Comparison of ENCODE assay signal across 6 cellular contexts in the genomic region with DNA sequence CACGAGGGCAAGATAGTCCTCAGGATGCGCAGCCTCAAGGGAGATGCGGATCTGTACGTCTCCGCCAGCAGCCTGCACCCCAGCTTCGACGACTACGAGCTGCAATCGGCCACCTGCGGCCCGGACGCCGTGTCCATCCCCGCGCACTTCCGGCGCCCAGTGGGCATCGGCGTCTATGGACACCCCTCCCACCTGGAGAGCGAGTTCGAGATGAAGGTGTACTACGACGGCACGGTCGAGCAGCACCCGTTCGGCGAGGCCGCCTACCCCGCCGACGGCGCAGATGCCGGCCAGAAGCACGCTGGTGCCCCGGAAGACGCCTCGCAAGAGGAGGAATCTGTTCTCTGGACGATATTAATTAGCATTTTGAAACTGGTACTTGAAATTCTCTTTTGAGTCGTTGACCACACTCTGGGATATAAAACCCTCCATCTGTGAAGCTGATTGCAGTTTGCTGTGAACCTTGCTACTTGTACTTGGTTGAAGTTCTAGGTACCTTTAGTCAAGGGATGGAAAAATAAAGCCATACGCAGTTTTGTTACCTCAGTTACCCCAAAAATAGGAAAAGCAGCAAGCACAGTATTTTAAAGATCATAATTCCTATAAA. TPM values are rescaled to one million over a fixed set of nuclear protein-coding genes. Genes with fewer than 3 reads are reported as not detected.
DNase-seq lines count a peak whose midpoint lies in the region; ATAC-seq and TF ChIP-seq lines count a peak whose summit lies in the region.

No MANE protein-coding gene starts in this region.

- no peaks in the 10 kb centered on the region for H3K9me2 ChIP-seq in HCT116 (ENCODE audit: insufficient read depth)

- intact Hi-C loops in Caco-2 (cut with micrococcal nuclease; ENCODE audit: unreplicated experiment) = loop anchor here (1.0 to 5.0 kb wide), 4 partner anchors 49 to 850 kb away; partner anchors contain the start of genes DLL1, DYNLT2, ERMARD and PSMB1
- intact Hi-C loops in HCT116 (cut with micrococcal nuclease) = loop anchor here (2.0 to 10.0 kb wide), 4 partner anchors 48 to 850 kb away; partner anchors contain the start of genes DYNLT2, ERMARD and PSMB1

- POLR2A ChIA-PET in Caco-2 (lab: Charles Lee) (interaction anchor here (1.7 kb wide), 1 partner anchor 15 kb away, joined by 3 read pairs; no protein-coding TSS in a partner anchor), HCT116 (lab: Charles Lee) (interaction anchor here (1.8 to 1.9 kb wide), 2 partner anchors 10 to 15 kb away, joined by 5 to 6 read pairs; no protein-coding TSS in a partner anchor)

- H3K4me1 ChIP-seq in Caco-2 (peaks cover 25% of the 10 kb centered on the region), HCT116 (ENCODE audit: control insufficient read depth in 1 of 2, insufficient read depth in 2 of 2, low read length in 2 of 2) (peaks cover 19 to 20% of the 10 kb centered on the region in 2 experiments), SJSA1 (replicated peaks) (peaks cover 30% of the 10 kb centered on the region), endocrine pancreas (ENCODE audit: control insufficient read depth, insufficient read depth, low read length) (peaks cover 10% of the 10 kb centered on the region), skeletal muscle tissue (ENCODE audit: control insufficient read depth in 3 of 3, insufficient read depth in 3 of 3, low read length in 3 of 3) (peaks cover 30 to 52% (median 32%) of the 10 kb centered on the region in 3 donors)

- peak overlapping the region; percentile 98 for H3K9ac ChIP-seq in HCT116 (ENCODE audit: low read length)
- peak overlapping the region; percentile 70 for H3K9ac ChIP-seq in endocrine pancreas (ENCODE audit: control insufficient read depth, insufficient read depth, low read length)
- H3K9ac ChIP-seq in skeletal muscle tissue (ENCODE audit: low read depth in 1 of 3, low read length in 3 of 3) = peak overlapping the region; percentile 91 to 96 (median 93)

- no peaks in the 10 kb centered on the region for H3K9me3 Mint-ChIP-seq in Caco-2 (ENCODE audit: unreplicated experiment)

- H3K79me2 ChIP-seq in HCT116 (ENCODE audit: insufficient read depth, low read length) = peaks cover 76% of the 10 kb centered on the region

- peak overlapping the region; percentile 85 for H3K4me3 Mint-ChIP-seq in Caco-2 (ENCODE audit: unreplicated experiment)

- H3K4me1 Mint-ChIP-seq in Caco-2 (ENCODE audit: low read depth, unreplicated experiment) = peaks cover 13% of the 10 kb centered on the region

- peak overlapping the region; percentile 84 for H3K4me2 ChIP-seq in HCT116 (ENCODE audit: low read length)

- DNase-seq in Caco-2 (peak; percentile 61 to 62), HCT116 (ENCODE audit: low read depth, low spot score) (no peak), SJSA1 (ENCODE audit: low read depth in 1 of 2, low spot score in 2 of 2) (no peak)
- DNase-seq in central memory CD4-positive, alpha-beta T cell = no peak

- H4K20me1 ChIP-seq in HCT116 (ENCODE audit: insufficient read depth) = no peaks in the 10 kb centered on the region

- H3K27me3 ChIP-seq in Caco-2 (replicated peaks; ENCODE audit: control insufficient read depth, insufficient read depth, low read length) (no peaks in the 10 kb centered on the region), HCT116 (ENCODE audit: insufficient read depth, low read length) (no peaks in the 10 kb centered on the region), SJSA1 (replicated peaks) (no peaks in the 10 kb centered on the region), endocrine pancreas (ENCODE audit: control insufficient read depth, insufficient read depth, low read length) (no peaks in the 10 kb centered on the region), skeletal muscle tissue (ENCODE audit: control insufficient read depth in 3 of 3, insufficient read depth in 3 of 3, low read length in 3 of 3) (no peaks in the 10 kb centered on the region)

- no peaks in the 10 kb centered on the region for H3K27me3 Mint-ChIP-seq in Caco-2 (ENCODE audit: insufficient read depth, unreplicated experiment)

- ATAC-seq in HCT116 = peak; percentile 49

- no TSS peak for BruUV-seq in Caco-2 (replicated peaks; lab: Mats Ljungman, UMichigan)
- no TSS peak for BruUV-seq in HCT116 (replicated peaks; lab: Mats Ljungman, UMichigan)

- H3K27ac ChIP-seq in HCT116 (ENCODE audit: low read depth, low read length) (peak overlapping the region; percentile 99), SJSA1 (peak overlapping the region; percentile 72), skeletal muscle tissue (ENCODE audit: low read depth, low read length) (peak overlapping the region; percentile 95)

- H3K9me3 ChIP-seq in Caco-2 = no peaks in the 10 kb centered on the region
- no peaks in the 10 kb centered on the region for H3K9me3 ChIP-seq in HCT116 (ENCODE audit: control insufficient read depth in 1 of 2, insufficient read depth in 1 of 2, low read depth in 1 of 2, low read length in 2 of 2)
- H3K9me3 ChIP-seq in SJSA1 (replicated peaks) = no peaks in the 10 kb centered on the region
- no peaks in the 10 kb centered on the region for H3K9me3 ChIP-seq in endocrine pancreas (ENCODE audit: control insufficient read depth, low read length)
- no peaks in the 10 kb centered on the region for H3K9me3 ChIP-seq in skeletal muscle tissue (ENCODE audit: control insufficient read depth in 3 of 3, low read length in 3 of 3)

- peak overlapping the region; percentile 85 for H3K27ac Mint-ChIP-seq in Caco-2 (ENCODE audit: unreplicated experiment)

- peak; percentile 40 for TF ChIP-seq POLR2A in HCT116 (IDR thresholded peaks at IDR 0.05; ENCODE audit: borderline replicate concordance, extremely low read depth, insufficient read depth, insufficient read length)

- peaks cover 41% of the 10 kb centered on the region for H3K36me3 Mint-ChIP-seq in Caco-2 (ENCODE audit: insufficient read depth, unreplicated experiment)

- TF ChIP-seq CTCF in Caco-2 (IDR thresholded peaks at IDR 0.05; ENCODE audit: insufficient read depth in 1 of 2, low read depth in 1 of 2, low read length in 1 of 2, severe bottlenecking in 1 of 2, unreplicated experiment in 1 of 2) (no peak), HCT116 (IDR thresholded peaks at IDR 0.05 in 2 of 3, conservative IDR thresholded peaks at IDR 0.05 in 1 of 3; ENCODE audit: borderline replicate concordance in 1 of 3, insufficient read depth in 1 of 3, low read depth in 2 of 3, low read length in 2 of 3) (no peak)

- CTCF ChIA-PET in Caco-2 (lab: Charles Lee) = no interaction called here
- CTCF ChIA-PET in HCT116 (lab: Charles Lee) = no interaction called here

- RAD21 ChIA-PET in HCT116 (lab: Charles Lee; ENCODE audit: low non-redundant PET in 1 of 2, low total read pairs in 2 of 2, uncharacterized antibody in 2 of 2, unreplicated experiment in 2 of 2) = no interaction called here

- TF ChIP-seq RAD21 in HCT116 (IDR thresholded peaks at IDR 0.05; ENCODE audit: low read depth) = no peak

- H2AFZ ChIP-seq in HCT116 (ENCODE audit: low read depth, low read length, poor library complexity, severe bottlenecking) = no peak overlapping the region

- peak overlapping the region; percentile 87 for H3K4me3 ChIP-seq in Caco-2 (ENCODE audit: low read depth, low read length)
- H3K4me3 ChIP-seq in HCT116 (replicated peaks in 1 of 2; ENCODE audit: low read depth in 1 of 2, low read length in 2 of 2) = peak overlapping the region; percentile 94 to 98
- H3K4me3 ChIP-seq in SJSA1 = peak overlapping the region; percentile 91
- H3K4me3 ChIP-seq in endocrine pancreas (ENCODE audit: control insufficient read depth, insufficient read depth, low read length) = peak overlapping the region; percentile 72
- peak overlapping the region; percentile 90 to 98 (median 97) for H3K4me3 ChIP-seq in skeletal muscle tissue (ENCODE audit: low read length in 3 of 3)

- H3K36me3 ChIP-seq in Caco-2 (ENCODE audit: control insufficient read depth, insufficient read depth, low read length) (peaks cover 1% of the 10 kb centered on the region), HCT116 (ENCODE audit: control insufficient read depth in 1 of 2, insufficient read depth in 2 of 2, low read length in 2 of 2) (peaks cover 7 to 9% of the 10 kb centered on the region in 2 experiments; a peak in 2 of 4 replicates), SJSA1 (peaks cover 41% of the 10 kb centered on the region), endocrine pancreas (ENCODE audit: control insufficient read depth, insufficient read depth, low read length) (no peaks in the 10 kb centered on the region), skeletal muscle tissue (ENCODE audit: control insufficient read depth in 3 of 3, insufficient read depth in 3 of 3, low read length in 3 of 3) (peaks cover 2 to 13% (median 12%) of the 10 kb centered on the region in 3 donors)

TF ChIP-seq in HCT116, 20 proteins besides CTCF, POLR2A, EP300 and RAD21 (continues in another document):
- TF ChIP-seq, protein P1, sequence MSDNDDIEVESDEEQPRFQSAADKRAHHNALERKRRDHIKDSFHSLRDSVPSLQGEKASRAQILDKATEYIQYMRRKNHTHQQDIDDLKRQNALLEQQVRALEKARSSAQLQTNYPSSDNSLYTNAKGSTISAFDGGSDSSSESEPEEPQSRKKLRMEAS (IDR thresholded peaks at IDR 0.05) = peak; percentile 38; the same call in 1 of the 2 replicates
- TF ChIP-seq CEBPB (IDR thresholded peaks at IDR 0.05; ENCODE audit: low read depth) (no peak), ELF1 (IDR thresholded peaks at IDR 0.05; ENCODE audit: borderline replicate concordance, low read depth) (no peak), ZFX (IDR thresholded peaks at IDR 0.05) (peak; percentile 61; the same call in 1 of the 2 replicates)

RNA-seq across cellular contexts. Expression of gene C6orf120, which starts 0.8 kb away (rescaled TPM):
- total RNA-seq in Caco-2 (2022) = 24.9 and 26.4 TPM in 2 replicates
- total RNA-seq in HCT116 (2021; ENCODE audit: unreplicated experiment) = 20.6 TPM
- polyA plus RNA-seq in HCT116 (2012) = 8.1 and 10.4 TPM in 2 replicates
- 34.0 and 44.7 TPM in 2 replicates for total RNA-seq in SJSA1 (2014; rRNA removed; shearing (Covaris generic))
- total RNA-seq in skeletal muscle tissue = 19.8 TPM

RNA-seq across cellular contexts. Expression of gene WDR27, which starts 0.9 kb away (rescaled TPM):
- total RNA-seq in Caco-2 (2022) (62.9 and 70.1 TPM in 2 replicates), HCT116 (2021; ENCODE audit: unreplicated experiment) (60.6 TPM), skeletal muscle tissue (24.5 TPM)
- polyA plus RNA-seq in HCT116 (2012) = 33.6 and 37.8 TPM in 2 replicates
- total RNA-seq in SJSA1 (2014; rRNA removed; shearing (Covaris generic)) = 9.6 and 17.1 TPM in 2 replicates

RNA-seq across cellular contexts. Expression of gene PHF10, which starts 21.6 kb away (rescaled TPM):
- total RNA-seq in Caco-2 (2022) = 66.2 and 75.7 TPM in 2 replicates
- 45.5 TPM for total RNA-seq in HCT116 (2021; ENCODE audit: unreplicated experiment)
- polyA plus RNA-seq in HCT116 (2012) = 22.6 and 32.7 TPM in 2 replicates
- 21.1 and 33.4 TPM in 2 replicates for total RNA-seq in SJSA1 (2014; rRNA removed; shearing (Covaris generic))
- total RNA-seq in skeletal muscle tissue = 29.7 TPM

RNA-seq across cellular contexts. Expression of gene DYNLT2, which starts 48.6 kb away (rescaled TPM):
- total RNA-seq in Caco-2 (2022) = 2.4 and 2.6 TPM in 2 replicates
- total RNA-seq in HCT116 (2021; ENCODE audit: unreplicated experiment) = 1.5 TPM
- 0.24 and 0.35 TPM in 2 replicates for polyA plus RNA-seq in HCT116 (2012)
- total RNA-seq in SJSA1 (2014; rRNA removed; shearing (Covaris generic)) = 0.68 and 1.1 TPM in 2 replicates
- 0.52 TPM for total RNA-seq in skeletal muscle tissue

RNA-seq across cellular contexts. Expression of gene ERMARD, which starts 48.7 kb away (rescaled TPM):
- total RNA-seq in Caco-2 (2022) = 17.0 and 25.3 TPM in 2 replicates
- 24.7 TPM for total RNA-seq in HCT116 (2021; ENCODE audit: unreplicated experiment)
- 27.0 and 32.5 TPM in 2 replicates for polyA plus RNA-seq in HCT116 (2012)
- total RNA-seq in SJSA1 (2014; rRNA removed; shearing (Covaris generic)) = 11.3 and 13.4 TPM in 2 replicates
- 16.2 TPM for total RNA-seq in skeletal muscle tissue

Comparison
In these comparisons a context has a peak if more than half of its experiments do, and no peak if none do; other contexts are left out.
1. DNase-seq: peak in Caco-2 (2 of 2); none in HCT116 (single experiment), SJSA1 (0 of 2) and central memory CD4-positive, alpha-beta T cell (single experiment).
2. Peak in every context shown above with its lines, with median percentiles within 50 percentile points of each other: H3K4me3 ChIP-seq, H3K27ac ChIP-seq and H3K9ac ChIP-seq.